Comparison of ENCODE assay signal across 8 cellular contexts in the genomic region with DNA sequence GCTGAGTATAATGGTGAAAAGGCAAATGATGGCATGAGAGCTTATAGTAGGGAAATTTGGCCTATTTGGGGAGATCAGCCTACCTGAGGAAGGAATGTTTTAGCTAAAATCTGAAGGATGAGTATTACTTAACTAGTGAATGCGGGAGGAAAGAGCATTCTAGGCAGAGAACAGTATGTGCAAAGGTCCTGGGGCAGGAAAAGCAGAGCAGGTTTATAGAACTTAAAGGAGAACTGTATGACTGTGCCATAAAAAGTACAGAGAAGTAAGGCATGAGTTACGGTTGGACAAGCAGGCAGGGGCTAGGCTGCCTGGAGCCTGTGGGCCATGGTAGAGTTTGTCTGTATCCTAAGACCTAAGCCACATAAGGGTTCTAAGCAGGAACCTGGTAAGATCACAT. TPM values are rescaled to one million over a fixed set of nuclear protein-coding genes. Genes with fewer than 3 reads are reported as not detected.
"Had no signal": no experiment of that assay in that cellular context is flagged by ENCODE, and none has a peak within 500 bp of the region (broad histone marks: within the 10 kb centered on the region; RNA-seq: fewer than 3 reads in every experiment).

No MANE protein-coding gene starts in this region.

- H3K9me3 ChIP-seq: HAP-1 had no signal

- H3K4me2 ChIP-seq: GM23338 had no signal

- H3K36me3 Mint-ChIP-seq: IgD-negative memory B cell had no signal

- H3K4me3 Mint-ChIP-seq: GM23338, IgD-negative memory B cell had no signal

- H3K9me3 Mint-ChIP-seq: GM23338 had no signal

- FAIRE-seq: HTR-8/SVneo had no signal

- H3K4me1 Mint-ChIP-seq: GM23338 had no signal

- H3K4me1 ChIP-seq: HAP-1 had no signal

- H3K27me3 Mint-ChIP-seq: IgD-negative memory B cell had no signal

- ATAC-seq: GM23338, HCT116 had no signal

- H3K4me3 ChIP-seq: GM23338, HAP-1 had no signal

- DNase-seq: H7, KG1 had no signal

- H3K27ac Mint-ChIP-seq: GM23338 had no signal

- H3K36me3 ChIP-seq: HAP-1 had no signal

RNA-seq across cellular contexts. Expression of a gene that starts 55.6 kb away (rescaled TPM):
- total RNA-seq: H7, HT-29 had no signal
